ENCODE assay signal across 17 cellular contexts in genomic region chr17:8458128-8458527, GRCh38. TPM values are rescaled to one million over a fixed set of nuclear protein-coding genes. Genes with fewer than 3 reads are reported as not detected.
DNase-seq lines count a peak whose midpoint lies in the region; TF ChIP-seq lines count a peak whose summit lies in the region.
"Had no signal": no experiment of that assay in that cellular context is flagged by ENCODE, and none has a peak within 500 bp of the region (broad histone marks: within the 10 kb centered on the region; RNA-seq: fewer than 3 reads in every experiment).

No MANE protein-coding gene starts in this region.

- no peaks in the 10 kb centered on the region for H3K79me2 ChIP-seq in H9 (ENCODE audit: insufficient read depth, low read length)

- H3K14ac ChIP-seq in H9 (ENCODE audit: insufficient read depth, low read length): no peak overlapping the region

- no peaks in the 10 kb centered on the region for H3K79me1 ChIP-seq in H9 (ENCODE audit: insufficient read depth, low read depth, low read length, poor library complexity, severe bottlenecking)

- H3K23ac ChIP-seq in H9 (ENCODE audit: insufficient read length, low read depth, low read length): no peak overlapping the region

- H3K4me2 ChIP-seq in H9 (ENCODE audit: insufficient read depth, insufficient read length, low read length): no peak overlapping the region
- H3K4me2 ChIP-seq: BLaER1 had no signal

- no peak overlapping the region for H3K4ac ChIP-seq in H9 (ENCODE audit: low read depth, low read length)

- H3K4me1 Mint-ChIP-seq in activated CD4-positive, alpha-beta T cell treated with anti-CD3 and anti-CD28 coated beads, Interleukin-2, amount 10 ng/mL, durations not matched to agents 24 days and 14 days: peaks cover 17% of the 10 kb centered on the region
- H3K4me1 Mint-ChIP-seq in H9 (no peaks in the 10 kb centered on the region), neural crest cell (no peaks in the 10 kb centered on the region)
- H3K4me1 Mint-ChIP-seq in activated CD4-positive, alpha-beta memory T cell treated with anti-CD3 and anti-CD28 coated beads, Interleukin-2, amount 10 ng/mL, durations not matched to agents 7 days and 5 days: peaks cover 21% of the 10 kb centered on the region

- H3K4me3 Mint-ChIP-seq in activated CD4-positive, alpha-beta T cell treated with anti-CD3 and anti-CD28 coated beads, Interleukin-2, amount 10 ng/mL, durations not matched to agents 24 days and 14 days: no peak overlapping the region
- no peak overlapping the region for H3K4me3 Mint-ChIP-seq in H9
- H3K4me3 Mint-ChIP-seq in neural crest cell: no peak overlapping the region
- H3K4me3 Mint-ChIP-seq in activated CD4-positive, alpha-beta memory T cell treated with anti-CD3 and anti-CD28 coated beads, Interleukin-2, amount 10 ng/mL, durations not matched to agents 7 days and 5 days: no peak overlapping the region
- H3K4me3 Mint-ChIP-seq: CD8-positive, alpha-beta memory T cell had no signal

- POLR2A ChIA-PET in activated CD4-positive, alpha-beta memory T cell treated with anti-CD3 and anti-CD28 coated beads, Interleukin-2, amount 10 ng/mL, durations not matched to agents 7 days and 5 days (lab: Charles Lee): interaction anchor here (1.2 kb wide), 2 partner anchors 9 to 21 kb away, joined by 3 read pairs; no protein-coding TSS in a partner anchor

- H2BK120ac ChIP-seq in H9 (ENCODE audit: low read depth, low read length, poor library complexity, severe bottlenecking): no peak overlapping the region

- TF ChIP-seq POLR2A in adrenal gland (IDR thresholded peaks at IDR 0.05) (no peak), ovary (IDR thresholded peaks at IDR 0.05) (no peak)

- no peak overlapping the region for H2BK15ac ChIP-seq in H9 (ENCODE audit: low read depth, low read length)

- H3K4me3 ChIP-seq in adrenal gland (no peak overlapping the region), ovary (no peak overlapping the region)
- H3K4me3 ChIP-seq: BLaER1, GM12878, GM23248 had no signal

- no peak overlapping the region for H2BK12ac ChIP-seq in H9 (ENCODE audit: insufficient read length, low read depth, low read length)

- H3K27me3 ChIP-seq in H9 (ENCODE audit: insufficient read depth, low read length): no peaks in the 10 kb centered on the region
- no peaks in the 10 kb centered on the region for H3K27me3 ChIP-seq in adrenal gland
- H3K27me3 ChIP-seq in ovary: no peaks in the 10 kb centered on the region
- H3K27me3 ChIP-seq: BLaER1 had no signal

- H3K56ac ChIP-seq in H9 (ENCODE audit: insufficient read length, low read depth, low read length): no peak overlapping the region

- DNase-seq in activated CD4-positive, alpha-beta T cell treated with anti-CD3 and anti-CD28 coated beads, Interleukin-2, amount 10 ng/mL, durations not matched to agents 24 days and 14 days: no peak
- no peak for DNase-seq in activated CD4-positive, alpha-beta T cell treated with anti-CD3 and anti-CD28 coated beads for 4 hours
- DNase-seq in H9 (no peak), adrenal gland (no peak), neural crest cell (ENCODE audit: low read depth, low spot score) (no peak), GM03348 (ENCODE audit: low spot score) (no peak), ovary (no peak)
- DNase-seq in activated CD4-positive, alpha-beta memory T cell treated with anti-CD3 and anti-CD28 coated beads, Interleukin-2, amount 10 ng/mL, durations not matched to agents 7 days and 5 days: no peak
- DNase-seq: 8988T; AML-193; Caco-2; CD8-positive, alpha-beta memory T cell; DMS53; GM23248 had no signal

- no CpG with 5 or more reads among the region's 6 CpGs for WGBS in H9 (ENCODE audit: extremely low coverage, insufficient read length, low lambda C conversion rate)
- WGBS in adrenal gland, 4 donors: 60 to 71% (median 68%) methylated on average over 6 of the region's 6 CpGs
- WGBS in ovary, 3 donors: 88 to 95% (median 92%) methylated on average over 6 of the region's 6 CpGs

- TF ChIP-seq CTCF in H9 (conservative IDR thresholded peaks at IDR 0.05) (no peak), adrenal gland (IDR thresholded peaks at IDR 0.05) (no peak), neural crest cell (conservative IDR thresholded peaks at IDR 0.05) (no peak), ovary (IDR thresholded peaks at IDR 0.05) (no peak)

- no peak overlapping the region for H4K91ac ChIP-seq in H9 (ENCODE audit: insufficient read length, low read depth, low read length)

- no peaks in the 10 kb centered on the region for H3K9me3 ChIP-seq in H9 (ENCODE audit: control insufficient read depth, low read depth, low read length)
- no peaks in the 10 kb centered on the region for H3K9me3 ChIP-seq in adrenal gland (replicated peaks in 1 of 3)
- no peaks in the 10 kb centered on the region for H3K9me3 ChIP-seq in ovary
- H3K9me3 ChIP-seq: BLaER1, Caco-2 had no signal

- H3K9me3 Mint-ChIP-seq in activated CD4-positive, alpha-beta T cell treated with anti-CD3 and anti-CD28 coated beads, Interleukin-2, amount 10 ng/mL, durations not matched to agents 24 days and 14 days: no peaks in the 10 kb centered on the region
- H3K9me3 Mint-ChIP-seq in H9: no peaks in the 10 kb centered on the region
- H3K9me3 Mint-ChIP-seq in neural crest cell: no peaks in the 10 kb centered on the region
- H3K9me3 Mint-ChIP-seq in activated CD4-positive, alpha-beta memory T cell treated with anti-CD3 and anti-CD28 coated beads, Interleukin-2, amount 10 ng/mL, durations not matched to agents 7 days and 5 days: no peaks in the 10 kb centered on the region
- H3K9me3 Mint-ChIP-seq: CD8-positive, alpha-beta memory T cell had no signal

- H3K4me1 ChIP-seq in H9 (ENCODE audit: insufficient read depth, low read length): no peaks in the 10 kb centered on the region
- H3K4me1 ChIP-seq in adrenal gland (replicated peaks in 1 of 2): peaks cover 11 to 12% of the 10 kb centered on the region in 2 donors
- no peaks in the 10 kb centered on the region for H3K4me1 ChIP-seq in ovary (ENCODE audit: insufficient read depth)
- H3K4me1 ChIP-seq: BLaER1, Caco-2 had no signal

- H3K18ac ChIP-seq in H9 (ENCODE audit: insufficient read length, low read depth, low read length): no peak overlapping the region

- H3K36me3 Mint-ChIP-seq in activated CD4-positive, alpha-beta T cell treated with anti-CD3 and anti-CD28 coated beads, Interleukin-2, amount 10 ng/mL, durations not matched to agents 24 days and 14 days (ENCODE audit: low read depth): peaks cover 54% of the 10 kb centered on the region
- H3K36me3 Mint-ChIP-seq in H9 (ENCODE audit: insufficient read depth in 1 of 3, low read depth in 3 of 3) (peaks cover 7 to 65% (median 42%) of the 10 kb centered on the region in 3 experiments; a peak in 6 of 7 replicates), neural crest cell (ENCODE audit: low read depth) (peaks cover 15% of the 10 kb centered on the region)
- peaks cover 66% of the 10 kb centered on the region for H3K36me3 Mint-ChIP-seq in activated CD4-positive, alpha-beta memory T cell treated with anti-CD3 and anti-CD28 coated beads, Interleukin-2, amount 10 ng/mL, durations not matched to agents 7 days and 5 days (ENCODE audit: low read depth)

- H4K8ac ChIP-seq in H9 (replicated peaks; ENCODE audit: insufficient read length, low read depth, low read length): no peak overlapping the region

- no peak overlapping the region for H2AK5ac ChIP-seq in H9 (ENCODE audit: insufficient read length, low read length)

- intact Hi-C loops in activated CD4-positive, alpha-beta T cell treated with anti-CD3 and anti-CD28 coated beads, Interleukin-2, amount 10 ng/mL, durations not matched to agents 24 days and 14 days (cut with micrococcal nuclease): no loop called here
- intact Hi-C loops in adrenal gland (cut with DNase I) (no loop called here), ovary (cut with DNase I) (no loop called here)

- no peak overlapping the region for H3T11ph ChIP-seq in H9 (ENCODE audit: low read length)

- no peak overlapping the region for H3K9ac ChIP-seq in H9 (ENCODE audit: extremely low read depth, insufficient read length, low read length)
- H3K9ac ChIP-seq: BLaER1, GM23248 had no signal

- no peak overlapping the region for H2BK5ac ChIP-seq in H9 (ENCODE audit: insufficient read length, low read length)

- no peaks in the 10 kb centered on the region for H3K23me2 ChIP-seq in H9 (ENCODE audit: insufficient read length, low read depth, low read length, poor library complexity, severe bottlenecking)

- H3K27ac ChIP-seq in H9 (ENCODE audit: insufficient read length, low read depth, low read length): no peak overlapping the region
- peak overlapping the region in 3 of 5 donors; percentile 26 to 39 (median 27) for H3K27ac ChIP-seq in adrenal gland
- no peak overlapping the region for H3K27ac ChIP-seq in ovary
- H3K27ac ChIP-seq: BLaER1, GM23248, HL-60 had no signal

- H2BK20ac ChIP-seq in H9 (ENCODE audit: low read depth, low read length, poor library complexity, severe bottlenecking): no peak overlapping the region

- CTCF ChIA-PET in activated CD4-positive, alpha-beta memory T cell treated with anti-CD3 and anti-CD28 coated beads, Interleukin-2, amount 10 ng/mL, durations not matched to agents 7 days and 5 days (lab: Charles Lee): no interaction called here

- H3K36me3 ChIP-seq in adrenal gland (replicated peaks in 1 of 2) (peaks cover 0 to 80% of the 10 kb centered on the region in 2 donors), ovary (no peaks in the 10 kb centered on the region)

- H2AFZ ChIP-seq in H9 (ENCODE audit: low read length): no peak overlapping the region
- H2AFZ ChIP-seq: GM23248 had no signal

- no peak overlapping the region for H4K5ac ChIP-seq in H9 (ENCODE audit: insufficient read length, low read depth, low read length)

- no peak for TF ChIP-seq EP300 in ovary (IDR thresholded peaks at IDR 0.05)

- H3K27ac Mint-ChIP-seq in activated CD4-positive, alpha-beta T cell treated with anti-CD3 and anti-CD28 coated beads, Interleukin-2, amount 10 ng/mL, durations not matched to agents 24 days and 14 days: peak overlapping the region; percentile 48
- H3K27ac Mint-ChIP-seq in H9: peak overlapping the region in 2 of 3 experiments; percentile 3 to 8; a peak in 1 of 7 replicates
- peak overlapping the region; percentile 2 for H3K27ac Mint-ChIP-seq in neural crest cell (ENCODE audit: unreplicated experiment)
- H3K27ac Mint-ChIP-seq in activated CD4-positive, alpha-beta memory T cell treated with anti-CD3 and anti-CD28 coated beads, Interleukin-2, amount 10 ng/mL, durations not matched to agents 7 days and 5 days: no peak overlapping the region

- H4K20me1 ChIP-seq in H9 (ENCODE audit: control insufficient read depth, insufficient read depth, insufficient read length): no peaks in the 10 kb centered on the region

- no peaks in the 10 kb centered on the region for H3K27me3 Mint-ChIP-seq in activated CD4-positive, alpha-beta T cell treated with anti-CD3 and anti-CD28 coated beads, Interleukin-2, amount 10 ng/mL, durations not matched to agents 24 days and 14 days
- no peaks in the 10 kb centered on the region for H3K27me3 Mint-ChIP-seq in H9 (ENCODE audit: low read depth)
- no peaks in the 10 kb centered on the region for H3K27me3 Mint-ChIP-seq in neural crest cell (ENCODE audit: low read depth)
- no peaks in the 10 kb centered on the region for H3K27me3 Mint-ChIP-seq in activated CD4-positive, alpha-beta memory T cell treated with anti-CD3 and anti-CD28 coated beads, Interleukin-2, amount 10 ng/mL, durations not matched to agents 7 days and 5 days
- H3K27me3 Mint-ChIP-seq: CD8-positive, alpha-beta memory T cell had no signal

RNA-seq across cellular contexts. Expression of gene NDEL1, which starts 22.4 kb away (rescaled TPM):
- 72.8 and 74.3 TPM in 2 replicates for total RNA-seq in activated CD4-positive, alpha-beta T cell treated with anti-CD3 and anti-CD28 coated beads, Interleukin-2, amount 10 ng/mL, durations not matched to agents 24 days and 14 days
- total RNA-seq in H9 (2021) (32.9 and 38.4 TPM in 2 replicates), adrenal gland (100 to 1,000 TPM in 1 of 8 donors, 10 to 100 TPM in 7; 21.9 to 265 (median 47.0) TPM), neural crest cell (34.1 and 34.3 TPM in 2 replicates), ovary (10 to 100 TPM; 57.1 to 86.5 (median 63.2) TPM)
- polyA plus RNA-seq in adrenal gland (100 to 1,000 TPM in 1 of 3 donors, 10 to 100 TPM in 2; 27.0 to 108 (median 29.4) TPM), ovary (10 to 100 TPM; 36.7 to 71.3 TPM)
- total RNA-seq in activated CD4-positive, alpha-beta memory T cell treated with anti-CD3 and anti-CD28 coated beads, Interleukin-2, amount 10 ng/mL, durations not matched to agents 7 days and 5 days: 10 to 100 TPM; 63.5 to 64.0 TPM

Comparison
In these comparisons a context has a peak if more than half of its experiments do, and no peak if none do; other contexts are left out.
1. H3K27ac ChIP-seq: peak in adrenal gland (3 of 5); none in H9 (single experiment) and ovary (0 of 2).